In genomic region chr12:16788888-16789790, GRCh38 we compare ENCODE assay signal across 1 cellular context.
TF ChIP-seq lines count a peak whose summit lies in the region.

No MANE protein-coding gene starts in this region.

TF ChIP-seq in GM12878, 131 proteins besides CTCF, POLR2A, EP300 and RAD21 (continued from another document and continues in another):
- TF ChIP-seq RELB (IDR thresholded peaks at IDR 0.05; ENCODE audit: low read depth): peak; percentile 97
- TF ChIP-seq ELK1 (IDR thresholded peaks at IDR 0.05; ENCODE audit: low read depth, low read length): no peak
- 0 out of 2 replicates have a peak, but pooled peaks have one; percentile 9 for TF ChIP-seq SREBF1 (IDR thresholded peaks at IDR 0.05; ENCODE audit: low read length)
- peak; percentile 27 to 54; a peak in 2 of 4 replicates for TF ChIP-seq IKZF2 (IDR thresholded peaks at IDR 0.05)
- no peak for TF ChIP-seq CREB1 (IDR thresholded peaks at IDR 0.05; ENCODE audit: low read depth)
- TF ChIP-seq ZNF24 (IDR thresholded peaks at IDR 0.05): peak; percentile 90
- TF ChIP-seq NR2F1 (conservative IDR thresholded peaks at IDR 0.05): peak; percentile 70
- TF ChIP-seq RAD51 (IDR thresholded peaks at IDR 0.05): no peak
- TF ChIP-seq, protein P1, sequence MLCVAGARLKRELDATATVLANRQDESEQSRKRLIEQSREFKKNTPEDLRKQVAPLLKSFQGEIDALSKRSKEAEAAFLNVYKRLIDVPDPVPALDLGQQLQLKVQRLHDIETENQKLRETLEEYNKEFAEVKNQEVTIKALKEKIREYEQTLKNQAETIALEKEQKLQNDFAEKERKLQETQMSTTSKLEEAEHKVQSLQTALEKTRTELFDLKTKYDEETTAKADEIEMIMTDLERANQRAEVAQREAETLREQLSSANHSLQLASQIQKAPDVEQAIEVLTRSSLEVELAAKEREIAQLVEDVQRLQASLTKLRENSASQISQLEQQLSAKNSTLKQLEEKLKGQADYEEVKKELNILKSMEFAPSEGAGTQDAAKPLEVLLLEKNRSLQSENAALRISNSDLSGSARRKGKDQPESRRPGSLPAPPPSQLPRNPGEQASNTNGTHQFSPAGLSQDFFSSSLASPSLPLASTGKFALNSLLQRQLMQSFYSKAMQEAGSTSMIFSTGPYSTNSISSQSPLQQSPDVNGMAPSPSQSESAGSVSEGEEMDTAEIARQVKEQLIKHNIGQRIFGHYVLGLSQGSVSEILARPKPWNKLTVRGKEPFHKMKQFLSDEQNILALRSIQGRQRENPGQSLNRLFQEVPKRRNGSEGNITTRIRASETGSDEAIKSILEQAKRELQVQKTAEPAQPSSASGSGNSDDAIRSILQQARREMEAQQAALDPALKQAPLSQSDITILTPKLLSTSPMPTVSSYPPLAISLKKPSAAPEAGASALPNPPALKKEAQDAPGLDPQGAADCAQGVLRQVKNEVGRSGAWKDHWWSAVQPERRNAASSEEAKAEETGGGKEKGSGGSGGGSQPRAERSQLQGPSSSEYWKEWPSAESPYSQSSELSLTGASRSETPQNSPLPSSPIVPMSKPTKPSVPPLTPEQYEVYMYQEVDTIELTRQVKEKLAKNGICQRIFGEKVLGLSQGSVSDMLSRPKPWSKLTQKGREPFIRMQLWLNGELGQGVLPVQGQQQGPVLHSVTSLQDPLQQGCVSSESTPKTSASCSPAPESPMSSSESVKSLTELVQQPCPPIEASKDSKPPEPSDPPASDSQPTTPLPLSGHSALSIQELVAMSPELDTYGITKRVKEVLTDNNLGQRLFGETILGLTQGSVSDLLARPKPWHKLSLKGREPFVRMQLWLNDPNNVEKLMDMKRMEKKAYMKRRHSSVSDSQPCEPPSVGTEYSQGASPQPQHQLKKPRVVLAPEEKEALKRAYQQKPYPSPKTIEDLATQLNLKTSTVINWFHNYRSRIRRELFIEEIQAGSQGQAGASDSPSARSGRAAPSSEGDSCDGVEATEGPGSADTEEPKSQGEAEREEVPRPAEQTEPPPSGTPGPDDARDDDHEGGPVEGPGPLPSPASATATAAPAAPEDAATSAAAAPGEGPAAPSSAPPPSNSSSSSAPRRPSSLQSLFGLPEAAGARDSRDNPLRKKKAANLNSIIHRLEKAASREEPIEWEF (IDR thresholded peaks at IDR 0.05; ENCODE audit: insufficient replicate concordance, low read depth, low read length): no peak
- TF ChIP-seq RBBP5 (conservative IDR thresholded peaks at IDR 0.05): no peak
- TF ChIP-seq ZNF687 (IDR thresholded peaks at IDR 0.05): no peak
- no peak for TF ChIP-seq ZNF274 (IDR thresholded peaks at IDR 0.05; ENCODE audit: insufficient read depth, insufficient read length)
- peak; percentile 25; the same call in 1 of the 2 replicates for TF ChIP-seq CREM (IDR thresholded peaks at IDR 0.05; ENCODE audit: low read depth)
- TF ChIP-seq ZBTB4 (CRISPR knock-in tag; IDR thresholded peaks at IDR 0.05): no peak
- no peak for TF ChIP-seq KAT2A (conservative IDR thresholded peaks at IDR 0.05; ENCODE audit: control insufficient read depth, low read depth, low read length)
- 0 out of 2 replicates have a peak, but pooled peaks have one; percentile 16 for TF ChIP-seq ATF7 (IDR thresholded peaks at IDR 0.05; ENCODE audit: low read depth)
- peak; percentile 63 for TF ChIP-seq JUNB (IDR thresholded peaks at IDR 0.05)
- TF ChIP-seq POLR2AphosphoS2 (IDR thresholded peaks at IDR 0.05; ENCODE audit: low read depth, low read length): no peak
- TF ChIP-seq, protein P2, sequence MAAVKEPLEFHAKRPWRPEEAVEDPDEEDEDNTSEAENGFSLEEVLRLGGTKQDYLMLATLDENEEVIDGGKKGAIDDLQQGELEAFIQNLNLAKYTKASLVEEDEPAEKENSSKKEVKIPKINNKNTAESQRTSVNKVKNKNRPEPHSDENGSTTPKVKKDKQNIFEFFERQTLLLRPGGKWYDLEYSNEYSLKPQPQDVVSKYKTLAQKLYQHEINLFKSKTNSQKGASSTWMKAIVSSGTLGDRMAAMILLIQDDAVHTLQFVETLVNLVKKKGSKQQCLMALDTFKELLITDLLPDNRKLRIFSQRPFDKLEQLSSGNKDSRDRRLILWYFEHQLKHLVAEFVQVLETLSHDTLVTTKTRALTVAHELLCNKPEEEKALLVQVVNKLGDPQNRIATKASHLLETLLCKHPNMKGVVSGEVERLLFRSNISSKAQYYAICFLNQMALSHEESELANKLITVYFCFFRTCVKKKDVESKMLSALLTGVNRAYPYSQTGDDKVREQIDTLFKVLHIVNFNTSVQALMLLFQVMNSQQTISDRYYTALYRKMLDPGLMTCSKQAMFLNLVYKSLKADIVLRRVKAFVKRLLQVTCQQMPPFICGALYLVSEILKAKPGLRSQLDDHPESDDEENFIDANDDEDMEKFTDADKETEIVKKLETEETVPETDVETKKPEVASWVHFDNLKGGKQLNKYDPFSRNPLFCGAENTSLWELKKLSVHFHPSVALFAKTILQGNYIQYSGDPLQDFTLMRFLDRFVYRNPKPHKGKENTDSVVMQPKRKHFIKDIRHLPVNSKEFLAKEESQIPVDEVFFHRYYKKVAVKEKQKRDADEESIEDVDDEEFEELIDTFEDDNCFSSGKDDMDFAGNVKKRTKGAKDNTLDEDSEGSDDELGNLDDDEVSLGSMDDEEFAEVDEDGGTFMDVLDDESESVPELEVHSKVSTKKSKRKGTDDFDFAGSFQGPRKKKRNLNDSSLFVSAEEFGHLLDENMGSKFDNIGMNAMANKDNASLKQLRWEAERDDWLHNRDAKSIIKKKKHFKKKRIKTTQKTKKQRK (IDR thresholded peaks at IDR 0.05; ENCODE audit: low read depth, low read length): no peak
- no peak for TF ChIP-seq ZNF622 (IDR thresholded peaks at IDR 0.05)
- no peak for TF ChIP-seq KLF5 (IDR thresholded peaks at IDR 0.05; ENCODE audit: partially characterized antibody)
- no peak for TF ChIP-seq BACH1 (IDR thresholded peaks at IDR 0.05; ENCODE audit: borderline replicate concordance)
- no peak for TF ChIP-seq NR2C1 (IDR thresholded peaks at IDR 0.05)
- TF ChIP-seq, protein P3, sequence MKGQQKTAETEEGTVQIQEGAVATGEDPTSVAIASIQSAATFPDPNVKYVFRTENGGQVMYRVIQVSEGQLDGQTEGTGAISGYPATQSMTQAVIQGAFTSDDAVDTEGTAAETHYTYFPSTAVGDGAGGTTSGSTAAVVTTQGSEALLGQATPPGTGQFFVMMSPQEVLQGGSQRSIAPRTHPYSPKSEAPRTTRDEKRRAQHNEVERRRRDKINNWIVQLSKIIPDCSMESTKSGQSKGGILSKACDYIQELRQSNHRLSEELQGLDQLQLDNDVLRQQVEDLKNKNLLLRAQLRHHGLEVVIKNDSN (IDR thresholded peaks at IDR 0.05; ENCODE audit: borderline replicate concordance, extremely low read length, insufficient read depth, low read depth, low read length): no peak
- TF ChIP-seq IRF4 (IDR thresholded peaks at IDR 0.05; ENCODE audit: low read depth, low read length): peak; percentile 81
- TF ChIP-seq SPI1 (IDR thresholded peaks at IDR 0.05; ENCODE audit: borderline replicate concordance, insufficient read depth, low read depth, low read length): no peak
- peak; percentile 80 for TF ChIP-seq MEF2B (IDR thresholded peaks at IDR 0.05; ENCODE audit: partially characterized antibody, poor library complexity, severe bottlenecking)
- TF ChIP-seq NRF1 (conservative IDR thresholded peaks at IDR 0.05; ENCODE audit: low read depth, low read length): no peak
- no peak for TF ChIP-seq BHLHE40 (IDR thresholded peaks at IDR 0.05; ENCODE audit: borderline replicate concordance in 1 of 2, low read depth in 2 of 2, low read length in 1 of 2)
- TF ChIP-seq NFIC (IDR thresholded peaks at IDR 0.05; ENCODE audit: low read depth, low read length): peak; percentile 70; the same call in 1 of the 2 replicates
- no peak for TF ChIP-seq RFX5 (IDR thresholded peaks at IDR 0.05; ENCODE audit: low read depth, low read length)
- no peak for TF ChIP-seq TCF12 (IDR thresholded peaks at IDR 0.05; ENCODE audit: low read depth, low read length)
- 0 out of 2 replicates have a peak, but pooled peaks have one; percentile 13 for TF ChIP-seq GABPA (IDR thresholded peaks at IDR 0.05; ENCODE audit: low read depth)
- peak; percentile 75; the same call in 1 of the 2 replicates for TF ChIP-seq RCOR1 (conservative IDR thresholded peaks at IDR 0.05; ENCODE audit: low read depth, low read length)
- TF ChIP-seq NFYA (IDR thresholded peaks at IDR 0.05; ENCODE audit: borderline replicate concordance, low read depth, low read length): no peak
- TF ChIP-seq MTA2 (IDR thresholded peaks at IDR 0.05; ENCODE audit: low read depth): peak; percentile 72
- no peak for TF ChIP-seq SMC3 (IDR thresholded peaks at IDR 0.05; ENCODE audit: borderline replicate concordance, low read length)
- TF ChIP-seq BMI1 (IDR thresholded peaks at IDR 0.05; ENCODE audit: borderline replicate concordance): peak; percentile 54
- TF ChIP-seq ETV6 (conservative IDR thresholded peaks at IDR 0.05 in 1 of 2, IDR thresholded peaks at IDR 0.05 in 1 of 2; ENCODE audit: borderline replicate concordance in 1 of 2, low read depth in 1 of 2): no peak
- TF ChIP-seq HSF1 (IDR thresholded peaks at IDR 0.05; ENCODE audit: low read depth, low read length): no peak
